8 cellular contexts compared by ENCODE assay signal in the genomic region with DNA sequence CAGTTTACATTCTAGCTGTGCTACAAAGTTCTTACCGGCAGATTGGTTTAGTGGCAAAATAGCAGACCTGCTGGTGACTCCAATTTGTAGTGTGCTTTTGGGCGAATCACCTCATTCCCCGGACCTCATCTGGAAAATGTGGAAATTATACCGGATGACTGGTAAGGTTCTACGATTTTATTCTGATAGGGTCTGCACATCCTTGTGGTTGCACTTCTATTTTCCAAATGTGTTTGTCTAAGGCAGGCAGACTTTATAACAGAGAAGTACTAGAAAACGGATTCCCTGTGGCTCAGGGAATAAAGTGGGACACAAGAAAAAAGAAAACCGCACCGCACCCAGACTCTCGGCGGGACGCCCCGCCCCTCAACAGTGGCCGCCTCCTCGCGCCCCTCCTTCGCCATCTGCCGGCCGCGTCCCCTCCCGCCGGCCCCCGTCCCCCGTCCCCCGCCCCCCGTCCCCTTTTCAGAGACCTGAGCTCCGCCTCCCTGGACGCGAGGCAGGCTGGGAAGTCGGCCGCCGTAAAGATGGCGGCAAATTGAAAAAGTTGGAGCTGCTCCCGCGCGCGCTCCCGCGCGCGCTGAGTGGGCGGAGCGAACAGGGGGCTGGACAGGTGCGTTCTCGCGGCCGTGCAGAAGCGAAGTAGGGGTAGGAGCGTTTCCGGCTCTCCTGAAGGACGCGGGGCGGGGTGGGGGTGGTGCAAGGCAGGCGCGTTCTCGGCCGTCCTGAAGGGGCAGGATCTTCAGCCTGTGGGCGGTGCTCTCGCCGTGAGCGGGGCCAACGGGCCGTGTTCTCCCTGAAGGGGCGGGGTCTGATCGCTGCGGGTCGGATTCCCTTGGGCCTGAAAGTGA. TPM values are rescaled to one million over a fixed set of nuclear protein-coding genes. Genes with fewer than 3 reads are reported as not detected.
DNase-seq lines count a peak whose midpoint lies in the region; ATAC-seq and TF ChIP-seq lines count a peak whose summit lies in the region.

No MANE protein-coding gene starts in this region.

- peaks cover 43% of the 10 kb centered on the region for H3K79me2 ChIP-seq in DND-41 (ENCODE audit: insufficient read depth, low read length)
- peaks cover 41% of the 10 kb centered on the region for H3K79me2 ChIP-seq in GM23248 (ENCODE audit: insufficient read depth)
- H3K79me2 ChIP-seq in fibroblast of lung (ENCODE audit: control insufficient read depth, insufficient read depth, low read length): peaks cover 37% of the 10 kb centered on the region

- H3F3A ChIP-seq in GM23248 (ENCODE audit: insufficient read depth): peaks cover 18% of the 10 kb centered on the region

- H3K27me3 ChIP-seq in DND-41 (ENCODE audit: insufficient read depth, low read length, poor library complexity) (no peaks in the 10 kb centered on the region), GM23248 (replicated peaks; ENCODE audit: insufficient read depth) (no peaks in the 10 kb centered on the region), fibroblast of lung (ENCODE audit: control insufficient read depth, insufficient read depth, low read length) (no peaks in the 10 kb centered on the region)
- no peaks in the 10 kb centered on the region for H3K27me3 ChIP-seq in naive thymus-derived CD4-positive, alpha-beta T cell (ENCODE audit: control insufficient read depth in 2 of 2, insufficient read depth in 2 of 2, low read length in 2 of 2)

- TF ChIP-seq CTCF in DND-41 (IDR thresholded peaks at IDR 0.05; ENCODE audit: borderline replicate concordance, extremely low read depth, low read length, poor library complexity, severe bottlenecking) (no peak), fibroblast of lung (conservative IDR thresholded peaks at IDR 0.05 in 1 of 2, IDR thresholded peaks at IDR 0.05 in 1 of 2; ENCODE audit: low read depth in 1 of 2, low read length in 2 of 2) (no peak)

- H3K4me2 ChIP-seq in DND-41 (ENCODE audit: insufficient read depth, low read length) (peak overlapping the region; percentile 78), GM23248 (ENCODE audit: unreplicated experiment) (peak overlapping the region; percentile 82), fibroblast of lung (ENCODE audit: extremely low read depth, insufficient read depth, low read length) (peak overlapping the region; percentile 86)

- peaks cover 45% of the 10 kb centered on the region for H3K4me1 ChIP-seq in DND-41 (ENCODE audit: insufficient read depth, low read length)
- peaks cover 11% of the 10 kb centered on the region for H3K4me1 ChIP-seq in GM23248 (ENCODE audit: insufficient read depth)
- peaks cover 4% of the 10 kb centered on the region for H3K4me1 ChIP-seq in fibroblast of lung (ENCODE audit: control insufficient read depth, extremely low read depth, insufficient read depth, low read length)
- H3K4me1 ChIP-seq in naive thymus-derived CD4-positive, alpha-beta T cell (ENCODE audit: control insufficient read depth in 2 of 2, insufficient read depth in 2 of 2, low read length in 2 of 2): peaks cover 18 to 34% of the 10 kb centered on the region in 2 donors

- H3K9me3 Mint-ChIP-seq in naive thymus-derived CD4-positive, alpha-beta T cell: peaks cover 0 to 2% (median 0%) of the 10 kb centered on the region in 11 donors
- H3K9me3 Mint-ChIP-seq in stimulated activated memory B cell treated with anti-CD40 and anti-IgM and Interleukin-4, amounts not matched to agents 10 μg/mL and 1 μg/mL and 100 μg/mL, for 72 hours: no peaks in the 10 kb centered on the region

- H3K4me3 Mint-ChIP-seq in naive thymus-derived CD4-positive, alpha-beta T cell: peak overlapping the region; percentile 85 to 100 (median 96)
- peak overlapping the region; percentile 85 for H3K4me3 Mint-ChIP-seq in stimulated activated memory B cell treated with anti-CD40 and anti-IgM and Interleukin-4, amounts not matched to agents 10 μg/mL and 1 μg/mL and 100 μg/mL, for 72 hours

- peak overlapping the region; percentile 82 to 99 (median 96) for H3K27ac Mint-ChIP-seq in naive thymus-derived CD4-positive, alpha-beta T cell
- peak overlapping the region; percentile 82 for H3K27ac Mint-ChIP-seq in stimulated activated memory B cell treated with anti-CD40 and anti-IgM and Interleukin-4, amounts not matched to agents 10 μg/mL and 1 μg/mL and 100 μg/mL, for 72 hours

- H3K27me3 Mint-ChIP-seq in naive thymus-derived CD4-positive, alpha-beta T cell: no peaks in the 10 kb centered on the region
- no peaks in the 10 kb centered on the region for H3K27me3 Mint-ChIP-seq in stimulated activated memory B cell treated with anti-CD40 and anti-IgM and Interleukin-4, amounts not matched to agents 10 μg/mL and 1 μg/mL and 100 μg/mL, for 72 hours

- POLR2A ChIA-PET in naive thymus-derived CD4-positive, alpha-beta T cell (lab: Charles Lee): interaction anchor here (4.7 to 10.5 kb wide), 4 partner anchors 14 to 112 kb away, joined by 37 to 348 read pairs (median 178); partner anchors contain the start of genes MYO1G and TBRG4

- H3K9ac ChIP-seq in DND-41 (ENCODE audit: low read depth, low read length): peak overlapping the region; percentile 69
- H3K9ac ChIP-seq in GM23248: peak overlapping the region; percentile 83
- H3K9ac ChIP-seq in fibroblast of lung (ENCODE audit: insufficient read depth, low read length): peak overlapping the region; percentile 52

- H3K36me3 Mint-ChIP-seq in naive thymus-derived CD4-positive, alpha-beta T cell: peaks cover 0 to 7% (median 0%) of the 10 kb centered on the region in 5 donors
- H3K36me3 Mint-ChIP-seq in stimulated activated memory B cell treated with anti-CD40 and anti-IgM and Interleukin-4, amounts not matched to agents 10 μg/mL and 1 μg/mL and 100 μg/mL, for 72 hours: peaks cover 8% of the 10 kb centered on the region

- in situ Hi-C loops in GM23248 (cut with MboI): no loop called here

- H3K36me3 ChIP-seq in DND-41 (ENCODE audit: insufficient read depth, low read length) (peaks cover 6% of the 10 kb centered on the region), GM23248 (ENCODE audit: low read depth) (no peaks in the 10 kb centered on the region), fibroblast of lung (ENCODE audit: control insufficient read depth, insufficient read depth, low read length) (no peaks in the 10 kb centered on the region)
- peaks cover 0 to 3% (median 0%) of the 10 kb centered on the region in 3 experiments for H3K36me3 ChIP-seq in naive thymus-derived CD4-positive, alpha-beta T cell (ENCODE audit: control insufficient read depth in 2 of 3, insufficient read depth in 3 of 3, low read length in 3 of 3)

- H2AFZ ChIP-seq in DND-41 (ENCODE audit: low read depth, low read length): peak overlapping the region; percentile 89
- H2AFZ ChIP-seq in GM23248: peak overlapping the region; percentile 98
- peak overlapping the region; percentile 84 for H2AFZ ChIP-seq in fibroblast of lung (ENCODE audit: low read length)

- WGBS in GM23248 (ENCODE audit: low coverage in 1 of 2, low lambda C conversion rate in 2 of 2, missing lambda C conversion rate in 2 of 2), 2 experiments: 0 to 3% methylated on average over 26 to 59 of the region's 66 CpGs

- no peaks in the 10 kb centered on the region for H3K9me2 ChIP-seq in GM23248 (ENCODE audit: insufficient read depth)

- intact Hi-C loops in naive thymus-derived CD4-positive, alpha-beta T cell (cut with micrococcal nuclease): loop anchor here (1.0 to 5.0 kb wide), 14 partner anchors 13 to 917 kb away; partner anchors contain the start of genes MYO1G (in 2 of the 2), PPIA (in 2 of the 2), H2AZ2 (in 1 of the 2) and OGDH (in 1 of the 2)

- no peaks in the 10 kb centered on the region for H3K9me3 ChIP-seq in DND-41 (ENCODE audit: insufficient read depth, low read length, severe bottlenecking)
- no peaks in the 10 kb centered on the region for H3K9me3 ChIP-seq in GM23248 (ENCODE audit: low read depth)
- no peaks in the 10 kb centered on the region for H3K9me3 ChIP-seq in fibroblast of lung (ENCODE audit: control insufficient read depth, insufficient read depth, low read depth, low read length)
- H3K9me3 ChIP-seq in naive thymus-derived CD4-positive, alpha-beta T cell (ENCODE audit: control insufficient read depth in 2 of 3, low read length in 3 of 3): no peaks in the 10 kb centered on the region

- peak; percentile 90 for ATAC-seq in DND-41 (ENCODE audit: insufficient read depth, low read depth)
- ATAC-seq in naive thymus-derived CD4-positive, alpha-beta T cell: peak; percentile 93
- peak; percentile 94 for ATAC-seq in stimulated activated memory B cell treated with anti-CD40 and anti-IgM and Interleukin-4, amounts not matched to agents 10 μg/mL and 1 μg/mL and 100 μg/mL, for 72 hours

- peak overlapping the region; percentile 60 to 68 for H3K4me3 ChIP-seq in DND-41 (ENCODE audit: low read depth in 1 of 2, low read length in 2 of 2)
- H3K4me3 ChIP-seq in GM23248: peak overlapping the region; percentile 83
- peak overlapping the region; percentile 69 to 88 (median 82) for H3K4me3 ChIP-seq in fibroblast of lung (replicated peaks in 1 of 4; ENCODE audit: control extremely low read depth in 1 of 4, insufficient read depth in 1 of 4, low read depth in 3 of 4, low read length in 4 of 4)
- peak overlapping the region; percentile 83 for H3K4me3 ChIP-seq in naive thymus-derived CD4-positive, alpha-beta T cell (ENCODE audit: low read length)

- H4K20me1 ChIP-seq in DND-41 (ENCODE audit: insufficient read depth, low read length): peaks cover 23% of the 10 kb centered on the region
- H4K20me1 ChIP-seq in GM23248 (ENCODE audit: insufficient read depth): no peaks in the 10 kb centered on the region
- H4K20me1 ChIP-seq in fibroblast of lung (ENCODE audit: control insufficient read depth, extremely low read depth, insufficient read depth, low read length): no peaks in the 10 kb centered on the region

- DNase-seq in DND-41 (peak; percentile 100), GM23248 (peak; percentile 100), Kasumi-1 (lab: John Stamatoyannopoulos, UW) (peak; percentile 99), RKO (ENCODE audit: low spot score) (peak; percentile 98), fibroblast of lung (ENCODE audit: low read depth in 2 of 2) (peak; percentile 99)
- peak; percentile 98 to 99 for DNase-seq in activated T-helper 1 cell treated with anti-CD3 and anti-CD28 coated beads, Interleukin-2, amount 50 U/mL, for 16 hours (ENCODE audit: low read depth in 1 of 2, low spot score in 1 of 2)
- DNase-seq in naive thymus-derived CD4-positive, alpha-beta T cell: peak; percentile 92 to 99 (median 98)

- CTCF ChIA-PET in naive thymus-derived CD4-positive, alpha-beta T cell (lab: Charles Lee): interaction anchor here (0.6 to 8.0 kb wide), 7 partner anchors 12 to 257 kb away, joined by 4 to 63 read pairs (median 4); no protein-coding TSS in a partner anchor

- H3K27ac ChIP-seq in DND-41 (ENCODE audit: low read length): peak overlapping the region; percentile 88
- peak overlapping the region; percentile 76 for H3K27ac ChIP-seq in GM23248
- H3K27ac ChIP-seq in fibroblast of lung (ENCODE audit: insufficient read depth, low read length): peak overlapping the region; percentile 75
- peak overlapping the region; percentile 80 for H3K27ac ChIP-seq in naive thymus-derived CD4-positive, alpha-beta T cell (ENCODE audit: low read depth, low read length)

- H3K4me1 Mint-ChIP-seq in naive thymus-derived CD4-positive, alpha-beta T cell: peaks cover 19 to 59% (median 49%) of the 10 kb centered on the region in 7 donors
- H3K4me1 Mint-ChIP-seq in stimulated activated memory B cell treated with anti-CD40 and anti-IgM and Interleukin-4, amounts not matched to agents 10 μg/mL and 1 μg/mL and 100 μg/mL, for 72 hours: peaks cover 51% of the 10 kb centered on the region

RNA-seq across cellular contexts. Expression of gene CCM2, which starts 0.5 kb away (rescaled TPM):
- total RNA-seq in GM23248 (2014; rRNA removed; shearing (Covaris generic)): 63.8 and 77.3 TPM in 2 replicates
- polyA plus RNA-seq in GM23248 (2016; fragmentation: Nextera tagmentation; extraction: Ambion mirVana) (69.3 and 78.7 TPM in 2 replicates), fibroblast of lung (27.8 and 34.7 TPM in 2 replicates)
- total RNA-seq in fibroblast of lung: 40.6 and 52.4 TPM in 2 replicates
- polyA plus RNA-seq in fibroblast of lung (2012): 42.8 and 67.1 TPM in 2 replicates
- polyA minus RNA-seq in fibroblast of lung (ENCODE audit: low replicate concordance): 173 and 190 TPM in 2 replicates
- 100 to 1,000 TPM in 3 of 5 experiments, 10 to 100 TPM in 2; 80.4 to 200 (median 119) TPM for total RNA-seq in naive thymus-derived CD4-positive, alpha-beta T cell
- 100 to 1,000 TPM in 1 of 2 donors, 10 to 100 TPM in 1; 75.9 to 123 TPM for polyA plus RNA-seq in naive thymus-derived CD4-positive, alpha-beta T cell

RNA-seq across cellular contexts. Expression of gene MYO1G, which starts 20.7 kb away (rescaled TPM):
- not detected in 2 replicates for total RNA-seq in GM23248 (2014; rRNA removed; shearing (Covaris generic))
- polyA plus RNA-seq in GM23248 (2016; fragmentation: Nextera tagmentation; extraction: Ambion mirVana) (0.14 TPM in 1 of 2 replicates, not detected in the other), fibroblast of lung (0.02 and 0.10 TPM in 2 replicates)
- under 0.01 TPM in 2 replicates for total RNA-seq in fibroblast of lung
- 0.08 TPM in 1 of 2 replicates, not detected in the other for polyA plus RNA-seq in fibroblast of lung (2012)
- polyA minus RNA-seq in fibroblast of lung (ENCODE audit: low replicate concordance): 0.19 TPM in 1 of 2 replicates, not detected in the other
- 100 to 1,000 TPM in 3 of 5 experiments, 10 to 100 TPM in 2; 29.2 to 385 (median 107) TPM for total RNA-seq in naive thymus-derived CD4-positive, alpha-beta T cell
- polyA plus RNA-seq in naive thymus-derived CD4-positive, alpha-beta T cell: 10 to 100 TPM; 51.1 to 76.0 TPM

Comparison
In these comparisons a context has a peak if more than half of its experiments do, and no peak if none do; other contexts are left out.
1. Peak in every context shown above with its lines: DNase-seq, ATAC-seq, H3K4me3 ChIP-seq and H3K27ac ChIP-seq.
2. RNA of gene MYO1G, which starts 20.7 kb away (total RNA-seq): 29.2 to 385 TPM in naive thymus-derived CD4-positive, alpha-beta T cell; not detected in GM23248 and under 0.01 TPM in fibroblast of lung; every median in the first group is over 10 times any median in the second.